Comparison of ENCODE assay signal across 1 cellular context in the genomic region with DNA sequence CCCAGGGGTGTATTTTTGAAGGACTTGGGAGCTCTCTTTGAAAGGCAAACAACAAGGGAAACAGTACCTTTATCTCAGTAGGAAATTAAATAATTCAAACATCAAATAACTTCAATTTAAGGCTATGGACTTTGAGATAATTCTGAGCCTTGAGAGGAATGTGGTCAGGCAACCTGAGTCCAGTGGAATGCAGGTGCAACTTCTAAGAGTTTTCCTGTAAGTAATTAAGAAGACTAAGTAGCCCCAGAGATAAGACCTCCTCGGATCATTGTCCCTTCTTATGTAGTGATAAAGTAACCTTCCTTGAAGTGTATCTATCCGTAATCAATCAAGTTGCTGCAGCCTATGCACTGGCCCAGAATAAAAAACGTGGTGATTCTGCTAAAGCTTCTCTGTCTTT.
TF ChIP-seq lines count a peak whose summit lies in the region.

No MANE protein-coding gene starts in this region.

TF ChIP-seq in GM23338, 12 proteins besides CTCF, POLR2A, EP300 and RAD21 (continued from another document):
- TF ChIP-seq, protein P1, sequence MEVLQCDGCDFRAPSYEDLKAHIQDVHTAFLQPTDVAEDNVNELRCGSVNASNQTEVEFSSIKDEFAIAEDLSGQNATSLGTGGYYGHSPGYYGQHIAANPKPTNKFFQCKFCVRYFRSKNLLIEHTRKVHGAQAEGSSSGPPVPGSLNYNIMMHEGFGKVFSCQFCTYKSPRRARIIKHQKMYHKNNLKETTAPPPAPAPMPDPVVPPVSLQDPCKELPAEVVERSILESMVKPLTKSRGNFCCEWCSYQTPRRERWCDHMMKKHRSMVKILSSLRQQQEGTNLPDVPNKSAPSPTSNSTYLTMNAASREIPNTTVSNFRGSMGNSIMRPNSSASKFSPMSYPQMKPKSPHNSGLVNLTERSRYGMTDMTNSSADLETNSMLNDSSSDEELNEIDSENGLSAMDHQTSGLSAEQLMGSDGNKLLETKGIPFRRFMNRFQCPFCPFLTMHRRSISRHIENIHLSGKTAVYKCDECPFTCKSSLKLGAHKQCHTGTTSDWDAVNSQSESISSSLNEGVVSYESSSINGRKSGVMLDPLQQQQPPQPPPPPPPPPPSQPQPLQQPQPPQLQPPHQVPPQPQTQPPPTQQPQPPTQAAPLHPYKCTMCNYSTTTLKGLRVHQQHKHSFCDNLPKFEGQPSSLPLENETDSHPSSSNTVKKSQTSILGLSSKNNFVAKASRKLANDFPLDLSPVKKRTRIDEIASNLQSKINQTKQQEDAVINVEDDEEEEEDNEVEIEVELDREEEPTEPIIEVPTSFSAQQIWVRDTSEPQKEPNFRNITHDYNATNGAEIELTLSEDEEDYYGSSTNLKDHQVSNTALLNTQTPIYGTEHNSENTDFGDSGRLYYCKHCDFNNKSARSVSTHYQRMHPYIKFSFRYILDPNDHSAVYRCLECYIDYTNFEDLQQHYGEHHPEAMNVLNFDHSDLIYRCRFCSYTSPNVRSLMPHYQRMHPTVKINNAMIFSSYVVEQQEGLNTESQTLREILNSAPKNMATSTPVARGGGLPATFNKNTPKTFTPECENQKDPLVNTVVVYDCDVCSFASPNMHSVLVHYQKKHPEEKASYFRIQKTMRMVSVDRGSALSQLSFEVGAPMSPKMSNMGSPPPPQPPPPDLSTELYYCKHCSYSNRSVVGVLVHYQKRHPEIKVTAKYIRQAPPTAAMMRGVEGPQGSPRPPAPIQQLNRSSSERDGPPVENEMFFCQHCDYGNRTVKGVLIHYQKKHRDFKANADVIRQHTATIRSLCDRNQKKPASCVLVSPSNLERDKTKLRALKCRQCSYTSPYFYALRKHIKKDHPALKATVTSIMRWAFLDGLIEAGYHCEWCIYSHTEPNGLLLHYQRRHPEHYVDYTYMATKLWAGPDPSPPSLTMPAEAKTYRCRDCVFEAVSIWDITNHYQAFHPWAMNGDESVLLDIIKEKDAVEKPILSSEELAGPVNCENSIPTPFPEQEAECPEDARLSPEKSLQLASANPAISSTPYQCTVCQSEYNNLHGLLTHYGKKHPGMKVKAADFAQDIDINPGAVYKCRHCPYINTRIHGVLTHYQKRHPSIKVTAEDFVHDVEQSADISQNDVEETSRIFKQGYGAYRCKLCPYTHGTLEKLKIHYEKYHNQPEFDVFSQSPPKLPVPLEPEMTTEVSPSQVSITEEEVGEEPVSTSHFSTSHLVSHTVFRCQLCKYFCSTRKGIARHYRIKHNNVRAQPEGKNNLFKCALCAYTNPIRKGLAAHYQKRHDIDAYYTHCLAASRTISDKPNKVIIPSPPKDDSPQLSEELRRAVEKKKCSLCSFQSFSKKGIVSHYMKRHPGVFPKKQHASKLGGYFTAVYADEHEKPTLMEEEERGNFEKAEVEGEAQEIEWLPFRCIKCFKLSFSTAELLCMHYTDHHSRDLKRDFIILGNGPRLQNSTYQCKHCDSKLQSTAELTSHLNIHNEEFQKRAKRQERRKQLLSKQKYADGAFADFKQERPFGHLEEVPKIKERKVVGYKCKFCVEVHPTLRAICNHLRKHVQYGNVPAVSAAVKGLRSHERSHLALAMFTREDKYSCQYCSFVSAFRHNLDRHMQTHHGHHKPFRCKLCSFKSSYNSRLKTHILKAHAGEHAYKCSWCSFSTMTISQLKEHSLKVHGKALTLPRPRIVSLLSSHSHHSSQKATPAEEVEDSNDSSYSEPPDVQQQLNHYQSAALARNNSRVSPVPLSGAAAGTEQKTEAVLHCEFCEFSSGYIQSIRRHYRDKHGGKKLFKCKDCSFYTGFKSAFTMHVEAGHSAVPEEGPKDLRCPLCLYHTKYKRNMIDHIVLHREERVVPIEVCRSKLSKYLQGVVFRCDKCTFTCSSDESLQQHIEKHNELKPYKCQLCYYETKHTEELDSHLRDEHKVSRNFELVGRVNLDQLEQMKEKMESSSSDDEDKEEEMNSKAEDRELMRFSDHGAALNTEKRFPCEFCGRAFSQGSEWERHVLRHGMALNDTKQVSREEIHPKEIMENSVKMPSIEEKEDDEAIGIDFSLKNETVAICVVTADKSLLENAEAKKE (CRISPR knock-in tag; IDR thresholded peaks at IDR 0.05), result no peak
- TF ChIP-seq NANOG (IDR thresholded peaks at IDR 0.05; ENCODE audit: borderline replicate concordance) (no peak), EZH2phosphoT487 (IDR thresholded peaks at IDR 0.05; ENCODE audit: unreplicated experiment) (no peak), POLR2AphosphoS5 (IDR thresholded peaks at IDR 0.05; ENCODE audit: low read depth) (no peak), ZNF114 (CRISPR knock-in tag; IDR thresholded peaks at IDR 0.05) (no peak), CREB1 (CRISPR knock-in tag; IDR thresholded peaks at IDR 0.05; ENCODE audit: low read depth) (no peak), JUNB (IDR thresholded peaks at IDR 0.05; ENCODE audit: unreplicated experiment) (no peak)
